22 cellular contexts compared by ENCODE assay signal in genomic region chr4:75031746-75032145, GRCh38.
"Had no signal": no experiment of that assay in that cellular context is flagged by ENCODE, and none has a peak within 500 bp of the region (broad histone marks: within the 10 kb centered on the region; RNA-seq: fewer than 3 reads in every experiment).

No MANE protein-coding gene starts in this region.

- H3K36me3 Mint-ChIP-seq: naive thymus-derived CD8-positive, alpha-beta T cell had no signal

- H3K27me3 ChIP-seq: dorsolateral prefrontal cortex, heart left ventricle, ovary, right atrium auricular region, sigmoid colon, testis had no signal

- H3K4me1 Mint-ChIP-seq: stimulated activated naive CD8-positive, alpha-beta T cell treated with anti-CD3 and anti-CD28 coated beads, Interleukin-15, amount 100 ng/mL, for 72 hours had no signal

- DNase-seq: dorsolateral prefrontal cortex; effector CD8-positive, alpha-beta T cell; heart left ventricle; hypothalamus; kidney glomerular epithelial cell; left ventricle myocardium inferior; mesendoderm; naive thymus-derived CD8-positive, alpha-beta T cell; ovary; sigmoid colon; stimulated activated CD4-positive, alpha-beta T cell treated with anti-CD3 and anti-CD28 coated beads, Interleukin-2, amount 100 ng/mL, for 24 hours; stimulated activated CD4-positive, alpha-beta T cell treated with anti-CD3 and anti-CD28 coated beads, Interleukin-4, amount 100 ng/mL, for 4 hours; stimulated activated naive B cell treated with anti-CD40 and anti-IgM and Interleukin-4, amounts not matched to agents 10 μg/mL and 1 μg/mL and 100 μg/mL, for 72 hours; stimulated activated naive CD8-positive, alpha-beta T cell treated with anti-CD3 and anti-CD28 coated beads, Interleukin-15, amount 100 ng/mL, for 72 hours; testis; trophoblast cell had no signal

- H3K27ac Mint-ChIP-seq: naive thymus-derived CD8-positive, alpha-beta T cell; stimulated activated naive CD8-positive, alpha-beta T cell treated with anti-CD3 and anti-CD28 coated beads, Interleukin-15, amount 100 ng/mL, for 72 hours had no signal

- H3K9me3 ChIP-seq: heart left ventricle, left ventricle myocardium inferior, ovary, right atrium auricular region, sigmoid colon, testis had no signal

- ATAC-seq: esophagus mucosa; heart left ventricle; naive thymus-derived CD8-positive, alpha-beta T cell; stimulated activated naive CD8-positive, alpha-beta T cell treated with anti-CD3 and anti-CD28 coated beads, Interleukin-15, amount 100 ng/mL, for 72 hours had no signal

- H3K4me3 ChIP-seq: coronary artery, dorsolateral prefrontal cortex, heart left ventricle, left ventricle myocardium inferior, lung, ovary, right atrium auricular region, sigmoid colon, skin epidermis, testis had no signal

- H3K27ac ChIP-seq: coronary artery, dorsolateral prefrontal cortex, heart left ventricle, left ventricle myocardium inferior, ovary, right atrium auricular region, sigmoid colon, testis had no signal

- H3K27me3 Mint-ChIP-seq: stimulated activated naive CD8-positive, alpha-beta T cell treated with anti-CD3 and anti-CD28 coated beads, Interleukin-15, amount 100 ng/mL, for 72 hours had no signal

- H3K36me3 ChIP-seq: heart left ventricle, left ventricle myocardium inferior, ovary, right atrium auricular region, sigmoid colon had no signal

- H3K4me3 Mint-ChIP-seq: naive thymus-derived CD8-positive, alpha-beta T cell; neural crest cell; stimulated activated naive B cell treated with anti-CD40 and anti-IgM and Interleukin-4, amounts not matched to agents 10 μg/mL and 1 μg/mL and 100 μg/mL, for 72 hours; stimulated activated naive CD8-positive, alpha-beta T cell treated with anti-CD3 and anti-CD28 coated beads, Interleukin-15, amount 100 ng/mL, for 72 hours had no signal
